In genomic region chr5:79464695-79465332, GRCh38 we compare ENCODE assay signal across 8 cellular contexts. TPM values are rescaled to one million over a fixed set of nuclear protein-coding genes. Genes with fewer than 3 reads are reported as not detected.
DNase-seq lines count a peak whose midpoint lies in the region; ATAC-seq and TF ChIP-seq lines count a peak whose summit lies in the region.

No MANE protein-coding gene starts in this region.

- no peak overlapping the region for H3K14ac ChIP-seq in H9 (ENCODE audit: insufficient read depth, low read length)

- peaks cover 5% of the 10 kb centered on the region for H3K79me1 ChIP-seq in H9 (ENCODE audit: insufficient read depth, low read depth, low read length, poor library complexity, severe bottlenecking)

- H2AFZ ChIP-seq in H9 (ENCODE audit: low read length) (no peak overlapping the region), OCI-LY7 (ENCODE audit: low read length) (no peak overlapping the region), neural progenitor cell (replicated peaks) (no peak overlapping the region)

- H3T11ph ChIP-seq in H9 (ENCODE audit: low read length), result no peak overlapping the region

- H4K8ac ChIP-seq in H9 (replicated peaks; ENCODE audit: insufficient read length, low read depth, low read length), result no peak overlapping the region

- no peak overlapping the region for H3K9ac ChIP-seq in H9 (ENCODE audit: extremely low read depth, insufficient read length, low read length)
- no peak overlapping the region for H3K9ac ChIP-seq in neural progenitor cell

- H3K27me3 ChIP-seq in BJ (ENCODE audit: control insufficient read depth, insufficient read depth, low read length), result no peaks in the 10 kb centered on the region
- no peaks in the 10 kb centered on the region for H3K27me3 ChIP-seq in H9 (ENCODE audit: insufficient read depth, low read length)
- no peaks in the 10 kb centered on the region for H3K27me3 ChIP-seq in neural progenitor cell

- no peak overlapping the region for H3K4me3 Mint-ChIP-seq in H9
- H3K4me3 Mint-ChIP-seq in neural progenitor cell, result no peak overlapping the region

- H3K4me3 ChIP-seq in BJ (ENCODE audit: low read depth, low read length) (no peak overlapping the region), OCI-LY7 (ENCODE audit: low read depth, low read length, poor library complexity, severe bottlenecking) (no peak overlapping the region), neural progenitor cell (no peak overlapping the region)

- CTCF ChIA-PET in BJ (lab: Yijun Ruan, JAX) (interaction anchor here (0.6 to 17.3 kb wide), 19 partner anchors 8 to 940 kb away, joined by 3 to 152 read pairs (median 3); no protein-coding TSS in a partner anchor), OCI-LY7 (lab: Charles Lee; ENCODE audit: unreplicated experiment) (interaction anchor here (0.6 to 1.8 kb wide), 3 partner anchors 332 to 1788 kb away, joined by 4 to 5 read pairs (median 5); no protein-coding TSS in a partner anchor)

- H3K4me2 ChIP-seq in H9 (ENCODE audit: insufficient read depth, insufficient read length, low read length), result no peak overlapping the region
- H3K4me2 ChIP-seq in OCI-LY7 (ENCODE audit: low read length), result no peak overlapping the region
- H3K4me2 ChIP-seq in neural progenitor cell, result no peak overlapping the region

- no peaks in the 10 kb centered on the region for H3K9me2 ChIP-seq in OCI-LY7 (ENCODE audit: insufficient read depth, low read length)

- H3K36me3 Mint-ChIP-seq in H9 (ENCODE audit: insufficient read depth in 1 of 3, low read depth in 3 of 3), result peaks cover 0 to 8% (median 2%) of the 10 kb centered on the region in 3 experiments; a peak in 2 of 7 replicates
- no peaks in the 10 kb centered on the region for H3K36me3 Mint-ChIP-seq in neural progenitor cell

- no peak overlapping the region for H2AK5ac ChIP-seq in H9 (ENCODE audit: insufficient read length, low read length)

- H4K5ac ChIP-seq in H9 (ENCODE audit: insufficient read length, low read depth, low read length), result no peak overlapping the region

- H3K9me3 ChIP-seq in H9 (ENCODE audit: control insufficient read depth, low read depth, low read length) (no peaks in the 10 kb centered on the region), OCI-LY7 (ENCODE audit: low read length) (no peaks in the 10 kb centered on the region), neural progenitor cell (ENCODE audit: low read depth) (no peaks in the 10 kb centered on the region)

- H2BK15ac ChIP-seq in H9 (ENCODE audit: low read depth, low read length), result no peak overlapping the region

- H2BK20ac ChIP-seq in H9 (ENCODE audit: low read depth, low read length, poor library complexity, severe bottlenecking), result no peak overlapping the region

- H3K27ac ChIP-seq in H9 (ENCODE audit: insufficient read length, low read depth, low read length), result no peak overlapping the region
- H3K27ac ChIP-seq in OCI-LY7 (ENCODE audit: low read depth, low read length, poor library complexity, severe bottlenecking), result no peak overlapping the region
- no peak overlapping the region for H3K27ac ChIP-seq in neural progenitor cell

- H3K27ac Mint-ChIP-seq in H9, result peak overlapping the region in 1 of 3 experiments; percentile 33; a peak in 1 of 7 replicates
- H3K27ac Mint-ChIP-seq in neural progenitor cell, result no peak overlapping the region

- no peaks in the 10 kb centered on the region for H3K23me2 ChIP-seq in H9 (ENCODE audit: insufficient read length, low read depth, low read length, poor library complexity, severe bottlenecking)

- H3K27me3 Mint-ChIP-seq in H9 (ENCODE audit: low read depth) (no peaks in the 10 kb centered on the region), neural progenitor cell (ENCODE audit: insufficient read depth, low read depth) (no peaks in the 10 kb centered on the region)

- no peaks in the 10 kb centered on the region for H3F3A ChIP-seq in neural progenitor cell (ENCODE audit: low read depth)

- intact Hi-C loops in OCI-LY7 (cut with micrococcal nuclease; ENCODE audit: unreplicated experiment), result loop anchor here (1.0 to 5.0 kb wide), 3 partner anchors 209 to 332 kb away; partner anchors contain the start of gene JMY

- no peak overlapping the region for H3K4ac ChIP-seq in H9 (ENCODE audit: low read depth, low read length)

- no peak overlapping the region for H2BK5ac ChIP-seq in H9 (ENCODE audit: insufficient read length, low read length)

- no peak overlapping the region for H4K91ac ChIP-seq in H9 (ENCODE audit: insufficient read length, low read depth, low read length)

- no TSS peak for BruUV-seq in OCI-LY7 (replicated peaks; lab: Mats Ljungman, UMichigan)

- no CpG with 5 or more reads among the region's 6 CpGs for WGBS in H9 (ENCODE audit: extremely low coverage, insufficient read length, low lambda C conversion rate)

- H3K79me2 ChIP-seq in H9 (ENCODE audit: insufficient read depth, low read length) (peaks cover 13% of the 10 kb centered on the region), OCI-LY7 (ENCODE audit: insufficient read depth, low read depth, low read length) (no peaks in the 10 kb centered on the region), neural progenitor cell (ENCODE audit: low read depth) (peaks cover 96% of the 10 kb centered on the region)

- DNase-seq in BJ (ENCODE audit: low read depth) (no peak), H9 (no peak), OCI-LY7 (ENCODE audit: low spot score) (peak; percentile 60), neural progenitor cell (ENCODE audit: low spot score) (peak; percentile 18), NCI-H1930 (lab: John Stamatoyannopoulos, UW) (no peak), SHP77 (lab: John Stamatoyannopoulos, UW) (no peak)

- ATAC-seq in esophagus mucosa (peak; percentile 33), GM18907 (IDR thresholded peaks at IDR 0.05; ENCODE audit: unreplicated experiment) (no peak)

- no peak overlapping the region for H3K18ac ChIP-seq in H9 (ENCODE audit: insufficient read length, low read depth, low read length)

- H3K56ac ChIP-seq in H9 (ENCODE audit: insufficient read length, low read depth, low read length), result no peak overlapping the region

- H3K4me1 ChIP-seq in H9 (ENCODE audit: insufficient read depth, low read length), result peaks cover 9% of the 10 kb centered on the region
- no peaks in the 10 kb centered on the region for H3K4me1 ChIP-seq in OCI-LY7 (ENCODE audit: insufficient read depth, low read length, poor library complexity, severe bottlenecking)
- no peaks in the 10 kb centered on the region for H3K4me1 ChIP-seq in neural progenitor cell

- H3K9me3 Mint-ChIP-seq in H9 (no peaks in the 10 kb centered on the region), neural progenitor cell (no peaks in the 10 kb centered on the region)

- H2BK120ac ChIP-seq in H9 (ENCODE audit: low read depth, low read length, poor library complexity, severe bottlenecking), result no peak overlapping the region

- TF ChIP-seq CTCF in BJ (IDR thresholded peaks at IDR 0.05; ENCODE audit: insufficient read depth, low read depth, low read length), result peak; percentile 55
- peak; percentile 75 for TF ChIP-seq CTCF in H9 (conservative IDR thresholded peaks at IDR 0.05)
- peak; percentile 96 for TF ChIP-seq CTCF in OCI-LY7 (conservative IDR thresholded peaks at IDR 0.05; ENCODE audit: low read length)
- peak; percentile 70 for TF ChIP-seq CTCF in neural progenitor cell (IDR thresholded peaks at IDR 0.05)

- H4K20me1 ChIP-seq in H9 (ENCODE audit: control insufficient read depth, insufficient read depth, insufficient read length) (no peaks in the 10 kb centered on the region), OCI-LY7 (ENCODE audit: insufficient read depth, low read length) (no peaks in the 10 kb centered on the region), neural progenitor cell (ENCODE audit: low read depth) (peaks cover 11% of the 10 kb centered on the region)

- H3K36me3 ChIP-seq in BJ (ENCODE audit: control insufficient read depth, insufficient read depth, low read length), result no peaks in the 10 kb centered on the region
- no peaks in the 10 kb centered on the region for H3K36me3 ChIP-seq in OCI-LY7 (ENCODE audit: insufficient read depth, low read length)
- H3K36me3 ChIP-seq in neural progenitor cell, result no peaks in the 10 kb centered on the region

- POLR2A ChIA-PET in BJ (lab: Charles Lee), result no interaction called here
- POLR2A ChIA-PET in OCI-LY7 (lab: Charles Lee), result interaction anchor here (0.5 to 1.4 kb wide), 4 partner anchors 8 to 332 kb away, joined by 3 to 4 read pairs (median 3); no protein-coding TSS in a partner anchor

- H3K4me1 Mint-ChIP-seq in H9 (peaks cover 20 to 22% of the 10 kb centered on the region in 2 experiments), neural progenitor cell (peaks cover 4% of the 10 kb centered on the region)

- no peak overlapping the region for H3K23ac ChIP-seq in H9 (ENCODE audit: insufficient read length, low read depth, low read length)

- H2BK12ac ChIP-seq in H9 (ENCODE audit: insufficient read length, low read depth, low read length), result no peak overlapping the region

RNA-seq across cellular contexts. Expression of gene HOMER1, which starts 49.1 kb away (rescaled TPM):
- 1.2 and 2.6 TPM in 2 replicates for polyA plus RNA-seq in BJ (2011; rRNA removed)
- polyA minus RNA-seq in BJ (2011; rRNA and poly(A)+ RNA removed), result 2.2 and 2.9 TPM in 2 replicates
- total RNA-seq in H9 (2021), result 36.0 and 39.5 TPM in 2 replicates
- total RNA-seq in OCI-LY7 (2014; rRNA removed; shearing (Covaris generic)), result 6.3 and 11.2 TPM in 2 replicates
- 13.9 and 15.4 TPM in 2 replicates for total RNA-seq in OCI-LY7 (2022)
- 7.6 TPM for total RNA-seq in esophagus mucosa
- 30.8 and 41.6 TPM in 2 replicates for total RNA-seq in neural progenitor cell (ENCODE audit: low replicate concordance)

Comparison
In these comparisons a context has a peak if more than half of its experiments do, and no peak if none do; other contexts are left out.
1. DNase-seq: peak in OCI-LY7 (single experiment) and neural progenitor cell (single experiment); none in BJ (single experiment), H9 (single experiment), NCI-H1930 (0 of 2) and SHP77 (0 of 2).
2. Peak in every context shown above with its lines, with median percentiles within 50 percentile points of each other: CTCF ChIP-seq.